ENCODE assay signal across 1 cellular context in genomic region chr13:105952233-105952767, GRCh38.
TF ChIP-seq lines count a peak whose summit lies in the region.

No MANE protein-coding gene starts in this region.

TF ChIP-seq in SK-N-SH treated with all-trans-retinoic acid at 6 μM for 48 hours, 23 proteins besides CTCF, POLR2A, EP300 and RAD21 (continued from another document):
- TF ChIP-seq, protein P1, sequence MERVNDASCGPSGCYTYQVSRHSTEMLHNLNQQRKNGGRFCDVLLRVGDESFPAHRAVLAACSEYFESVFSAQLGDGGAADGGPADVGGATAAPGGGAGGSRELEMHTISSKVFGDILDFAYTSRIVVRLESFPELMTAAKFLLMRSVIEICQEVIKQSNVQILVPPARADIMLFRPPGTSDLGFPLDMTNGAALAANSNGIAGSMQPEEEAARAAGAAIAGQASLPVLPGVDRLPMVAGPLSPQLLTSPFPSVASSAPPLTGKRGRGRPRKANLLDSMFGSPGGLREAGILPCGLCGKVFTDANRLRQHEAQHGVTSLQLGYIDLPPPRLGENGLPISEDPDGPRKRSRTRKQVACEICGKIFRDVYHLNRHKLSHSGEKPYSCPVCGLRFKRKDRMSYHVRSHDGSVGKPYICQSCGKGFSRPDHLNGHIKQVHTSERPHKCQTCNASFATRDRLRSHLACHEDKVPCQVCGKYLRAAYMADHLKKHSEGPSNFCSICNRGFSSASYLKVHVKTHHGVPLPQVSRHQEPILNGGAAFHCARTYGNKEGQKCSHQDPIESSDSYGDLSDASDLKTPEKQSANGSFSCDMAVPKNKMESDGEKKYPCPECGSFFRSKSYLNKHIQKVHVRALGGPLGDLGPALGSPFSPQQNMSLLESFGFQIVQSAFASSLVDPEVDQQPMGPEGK (CRISPR knock-in tag; IDR thresholded peaks at IDR 0.05; ENCODE audit: borderline replicate concordance): 0 out of 2 replicates have a peak, but pooled peaks have one; percentile 50
- TF ChIP-seq, protein P2, sequence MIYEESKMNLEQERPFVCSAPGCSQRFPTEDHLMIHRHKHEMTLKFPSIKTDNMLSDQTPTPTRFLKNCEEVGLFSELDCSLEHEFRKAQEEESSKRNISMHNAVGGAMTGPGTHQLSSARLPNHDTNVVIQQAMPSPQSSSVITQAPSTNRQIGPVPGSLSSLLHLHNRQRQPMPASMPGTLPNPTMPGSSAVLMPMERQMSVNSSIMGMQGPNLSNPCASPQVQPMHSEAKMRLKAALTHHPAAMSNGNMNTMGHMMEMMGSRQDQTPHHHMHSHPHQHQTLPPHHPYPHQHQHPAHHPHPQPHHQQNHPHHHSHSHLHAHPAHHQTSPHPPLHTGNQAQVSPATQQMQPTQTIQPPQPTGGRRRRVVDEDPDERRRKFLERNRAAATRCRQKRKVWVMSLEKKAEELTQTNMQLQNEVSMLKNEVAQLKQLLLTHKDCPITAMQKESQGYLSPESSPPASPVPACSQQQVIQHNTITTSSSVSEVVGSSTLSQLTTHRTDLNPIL (CRISPR knock-in tag; IDR thresholded peaks at IDR 0.05; ENCODE audit: low read depth): no peak
- no peak for TF ChIP-seq SNAI2 (CRISPR knock-in tag; IDR thresholded peaks at IDR 0.05)
- TF ChIP-seq ARNTL (CRISPR knock-in tag; IDR thresholded peaks at IDR 0.05; ENCODE audit: borderline replicate concordance, low read depth): no peak
- TF ChIP-seq TCF4 (CRISPR knock-in tag; IDR thresholded peaks at IDR 0.05; ENCODE audit: borderline replicate concordance): no peak
- TF ChIP-seq ZFP30 (CRISPR knock-in tag; IDR thresholded peaks at IDR 0.05): no peak
- no peak for TF ChIP-seq GLIS3 (CRISPR knock-in tag; IDR thresholded peaks at IDR 0.05)
- no peak for TF ChIP-seq ZNF70 (CRISPR knock-in tag; IDR thresholded peaks at IDR 0.05)
- peak; percentile 16; the same call in 1 of the 2 replicates for TF ChIP-seq ZFP3 (CRISPR knock-in tag; IDR thresholded peaks at IDR 0.05)
- TF ChIP-seq ISL1 (CRISPR knock-in tag; IDR thresholded peaks at IDR 0.05): peak; percentile 61
- no peak for TF ChIP-seq OSR1 (CRISPR knock-in tag; IDR thresholded peaks at IDR 0.05)
- no peak for TF ChIP-seq PPARA (CRISPR knock-in tag; IDR thresholded peaks at IDR 0.05; ENCODE audit: borderline replicate concordance)
- TF ChIP-seq CSDC2 (CRISPR knock-in tag; IDR thresholded peaks at IDR 0.05): no peak
- TF ChIP-seq, protein P3, sequence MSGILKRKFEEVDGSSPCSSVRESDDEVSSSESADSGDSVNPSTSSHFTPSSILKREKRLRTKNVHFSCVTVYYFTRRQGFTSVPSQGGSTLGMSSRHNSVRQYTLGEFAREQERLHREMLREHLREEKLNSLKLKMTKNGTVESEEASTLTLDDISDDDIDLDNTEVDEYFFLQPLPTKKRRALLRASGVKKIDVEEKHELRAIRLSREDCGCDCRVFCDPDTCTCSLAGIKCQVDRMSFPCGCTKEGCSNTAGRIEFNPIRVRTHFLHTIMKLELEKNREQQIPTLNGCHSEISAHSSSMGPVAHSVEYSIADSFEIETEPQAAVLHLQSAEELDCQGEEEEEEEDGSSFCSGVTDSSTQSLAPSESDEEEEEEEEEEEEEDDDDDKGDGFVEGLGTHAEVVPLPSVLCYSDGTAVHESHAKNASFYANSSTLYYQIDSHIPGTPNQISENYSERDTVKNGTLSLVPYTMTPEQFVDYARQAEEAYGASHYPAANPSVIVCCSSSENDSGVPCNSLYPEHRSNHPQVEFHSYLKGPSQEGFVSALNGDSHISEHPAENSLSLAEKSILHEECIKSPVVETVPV (CRISPR knock-in tag; IDR thresholded peaks at IDR 0.05): no peak
- TF ChIP-seq BACH2 (CRISPR knock-in tag; IDR thresholded peaks at IDR 0.05; ENCODE audit: borderline replicate concordance): no peak
- no peak for TF ChIP-seq TOX (CRISPR knock-in tag; IDR thresholded peaks at IDR 0.05; ENCODE audit: borderline replicate concordance)
- TF ChIP-seq RARB (CRISPR knock-in tag; IDR thresholded peaks at IDR 0.05): no peak
- peak; percentile 86 for TF ChIP-seq ZC3H10 (CRISPR knock-in tag; IDR thresholded peaks at IDR 0.05)
- TF ChIP-seq POU6F1 (CRISPR knock-in tag; IDR thresholded peaks at IDR 0.05; ENCODE audit: borderline replicate concordance, low read depth): no peak
- no peak for TF ChIP-seq ESRRG (CRISPR knock-in tag; IDR thresholded peaks at IDR 0.05)
- no peak for TF ChIP-seq ZNF8 (CRISPR knock-in tag; IDR thresholded peaks at IDR 0.05)
